15 cellular contexts compared by ENCODE assay signal in the genomic region with DNA sequence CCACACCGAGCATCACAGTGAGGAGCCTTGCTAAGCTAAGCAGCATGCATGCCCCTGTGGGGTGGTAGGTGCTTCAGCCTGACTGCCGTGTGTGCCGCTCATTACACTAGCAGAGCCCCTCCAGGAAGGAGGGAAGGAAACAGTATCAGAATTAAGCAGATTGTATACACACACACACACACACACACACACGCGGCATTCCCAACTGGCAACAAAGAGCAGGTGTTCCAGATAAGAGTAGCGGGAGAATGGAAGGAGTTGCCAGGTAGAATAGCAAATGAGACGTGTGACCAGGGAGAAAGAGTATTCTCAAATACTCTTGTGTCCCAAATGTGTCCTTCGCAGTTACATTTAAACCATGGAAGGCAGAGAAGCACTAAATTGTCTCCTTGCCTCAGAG. TPM values are rescaled to one million over a fixed set of nuclear protein-coding genes. Genes with fewer than 3 reads are reported as not detected.
DNase-seq lines count a peak whose midpoint lies in the region; ATAC-seq and TF ChIP-seq lines count a peak whose summit lies in the region.
"Had no signal": no experiment of that assay in that cellular context is flagged by ENCODE, and none has a peak within 500 bp of the region (broad histone marks: within the 10 kb centered on the region; RNA-seq: fewer than 3 reads in every experiment).

No MANE protein-coding gene starts in this region.

- CTCF ChIA-PET in OCI-LY7 (lab: Charles Lee; ENCODE audit: unreplicated experiment): interaction anchor here (1.4 kb wide), 1 partner anchor 9 kb away, joined by 3 read pairs; no protein-coding TSS in a partner anchor
- CTCF ChIA-PET in naive thymus-derived CD4-positive, alpha-beta T cell (lab: Charles Lee): interaction anchor here (1.0 kb wide), 1 partner anchor 44 kb away, joined by 4 read pairs; no protein-coding TSS in a partner anchor
- CTCF ChIA-PET in activated CD4-positive, alpha-beta T cell treated with anti-CD3 and anti-CD28 coated beads, Interleukin-2, amount 10 ng/mL, durations not matched to agents 7 days and 5 days (lab: Charles Lee): interaction anchor here (0.8 kb wide), 1 partner anchor 11 kb away, joined by 3 read pairs; no protein-coding TSS in a partner anchor

- H3K36me3 ChIP-seq in OCI-LY7 (ENCODE audit: insufficient read depth, low read length): no peaks in the 10 kb centered on the region
- H3K36me3 ChIP-seq in naive thymus-derived CD4-positive, alpha-beta T cell (ENCODE audit: control insufficient read depth in 2 of 3, insufficient read depth in 3 of 3, low read length in 3 of 3): no peaks in the 10 kb centered on the region
- H3K36me3 ChIP-seq: sigmoid colon, upper lobe of left lung had no signal

- H2AFZ ChIP-seq in OCI-LY7 (ENCODE audit: low read length): peak overlapping the region; percentile 70; the same call in 1 of the 2 replicates

- no peak overlapping the region for H3K4me3 ChIP-seq in OCI-LY7 (ENCODE audit: low read depth, low read length, poor library complexity, severe bottlenecking)
- no peak overlapping the region for H3K4me3 ChIP-seq in naive thymus-derived CD4-positive, alpha-beta T cell (ENCODE audit: low read length)
- H3K4me3 ChIP-seq: sigmoid colon, upper lobe of left lung had no signal

- H3K9me3 ChIP-seq in OCI-LY7 (ENCODE audit: low read length): no peaks in the 10 kb centered on the region
- H3K9me3 ChIP-seq in naive thymus-derived CD4-positive, alpha-beta T cell (ENCODE audit: control insufficient read depth in 2 of 3, low read length in 3 of 3): no peaks in the 10 kb centered on the region
- H3K9me3 ChIP-seq: sigmoid colon, upper lobe of left lung had no signal

- peaks cover 27% of the 10 kb centered on the region for H3K4me1 ChIP-seq in OCI-LY7 (ENCODE audit: insufficient read depth, low read length, poor library complexity, severe bottlenecking)
- H3K4me1 ChIP-seq in naive thymus-derived CD4-positive, alpha-beta T cell (ENCODE audit: control insufficient read depth in 2 of 2, insufficient read depth in 2 of 2, low read length in 2 of 2): peaks cover 43 to 64% of the 10 kb centered on the region in 2 donors

- H4K20me1 ChIP-seq in OCI-LY7 (ENCODE audit: insufficient read depth, low read length): no peaks in the 10 kb centered on the region

- H3K27ac ChIP-seq in OCI-LY7 (ENCODE audit: low read depth, low read length, poor library complexity, severe bottlenecking): no peak overlapping the region
- H3K27ac ChIP-seq in naive thymus-derived CD4-positive, alpha-beta T cell (ENCODE audit: low read depth, low read length): no peak overlapping the region
- H3K27ac ChIP-seq: sigmoid colon, upper lobe of left lung had no signal

- H3K4me3 Mint-ChIP-seq in IgD-negative memory B cell: peak overlapping the region in 3 of 4 donors; percentile 54 to 85 (median 71)
- peak overlapping the region in 5 of 10 donors; percentile 29 to 80 (median 44) for H3K4me3 Mint-ChIP-seq in naive thymus-derived CD4-positive, alpha-beta T cell
- no peak overlapping the region for H3K4me3 Mint-ChIP-seq in activated CD4-positive, alpha-beta T cell treated with anti-CD3 and anti-CD28 coated beads, Interleukin-2, amount 10 ng/mL, durations not matched to agents 7 days and 5 days
- H3K4me3 Mint-ChIP-seq: activated T-helper 1 cell treated with anti-CD3 and anti-CD28 coated beads, Interleukin-12 subunit alpha, Interleukin-12 subunit beta, Interleukin-2, Interleukin-4 antibody, amounts not matched to agents 30 ng/mL and 10 ng/mL and 1 ng/mL, durations not matched to agents 14 hours and 24 hours and 36 hours had no signal

- peak overlapping the region; percentile 35 for H3K4me2 ChIP-seq in OCI-LY7 (ENCODE audit: low read length)

- ATAC-seq in naive thymus-derived CD4-positive, alpha-beta T cell: no peak

- intact Hi-C loops in OCI-LY7 (cut with micrococcal nuclease; ENCODE audit: unreplicated experiment): no loop called here
- intact Hi-C loops in naive thymus-derived CD4-positive, alpha-beta T cell (cut with micrococcal nuclease): no loop called here

- H3K36me3 Mint-ChIP-seq in IgD-negative memory B cell: peaks cover 5% of the 10 kb centered on the region
- H3K36me3 Mint-ChIP-seq in naive thymus-derived CD4-positive, alpha-beta T cell: peaks cover 0 to 8% (median 0%) of the 10 kb centered on the region in 5 donors
- H3K36me3 Mint-ChIP-seq in activated CD4-positive, alpha-beta T cell treated with anti-CD3 and anti-CD28 coated beads, Interleukin-2, amount 10 ng/mL, durations not matched to agents 7 days and 5 days (ENCODE audit: low read depth): peaks cover 5% of the 10 kb centered on the region

- no peaks in the 10 kb centered on the region for H3K9me2 ChIP-seq in OCI-LY7 (ENCODE audit: insufficient read depth, low read length)

- H3K27me3 ChIP-seq in naive thymus-derived CD4-positive, alpha-beta T cell (ENCODE audit: control insufficient read depth in 2 of 2, insufficient read depth in 2 of 2, low read length in 2 of 2): no peaks in the 10 kb centered on the region
- H3K27me3 ChIP-seq: sigmoid colon, upper lobe of left lung had no signal

- no peaks in the 10 kb centered on the region for H3K79me2 ChIP-seq in OCI-LY7 (ENCODE audit: insufficient read depth, low read depth, low read length)

- H3K9me3 Mint-ChIP-seq in IgD-negative memory B cell: peaks cover 0 to 3% (median 2%) of the 10 kb centered on the region in 3 donors
- H3K9me3 Mint-ChIP-seq in naive thymus-derived CD4-positive, alpha-beta T cell: peaks cover 0 to 3% (median 0%) of the 10 kb centered on the region in 11 donors
- H3K9me3 Mint-ChIP-seq in activated CD4-positive, alpha-beta T cell treated with anti-CD3 and anti-CD28 coated beads, Interleukin-2, amount 10 ng/mL, durations not matched to agents 7 days and 5 days: no peaks in the 10 kb centered on the region
- H3K9me3 Mint-ChIP-seq: activated T-helper 1 cell treated with anti-CD3 and anti-CD28 coated beads, Interleukin-12 subunit alpha, Interleukin-12 subunit beta, Interleukin-2, Interleukin-4 antibody, amounts not matched to agents 30 ng/mL and 10 ng/mL and 1 ng/mL, durations not matched to agents 14 hours and 24 hours and 36 hours had no signal

- peaks cover 2% of the 10 kb centered on the region for H3K27me3 Mint-ChIP-seq in IgD-negative memory B cell
- no peaks in the 10 kb centered on the region for H3K27me3 Mint-ChIP-seq in naive thymus-derived CD4-positive, alpha-beta T cell
- no peaks in the 10 kb centered on the region for H3K27me3 Mint-ChIP-seq in activated CD4-positive, alpha-beta T cell treated with anti-CD3 and anti-CD28 coated beads, Interleukin-2, amount 10 ng/mL, durations not matched to agents 7 days and 5 days
- H3K27me3 Mint-ChIP-seq: stimulated activated naive B cell treated with anti-CD40 and anti-IgM and Interleukin-4, amounts not matched to agents 10 μg/mL and 1 μg/mL and 100 μg/mL, for 72 hours had no signal

- TF ChIP-seq CTCF in OCI-LY7 (conservative IDR thresholded peaks at IDR 0.05; ENCODE audit: low read length): no peak

- H3K27ac Mint-ChIP-seq in IgD-negative memory B cell: peak overlapping the region; percentile 74 to 89 (median 87)
- H3K27ac Mint-ChIP-seq in naive thymus-derived CD4-positive, alpha-beta T cell: peak overlapping the region in 6 of 9 donors; percentile 14 to 90 (median 74)
- H3K27ac Mint-ChIP-seq in activated CD4-positive, alpha-beta T cell treated with anti-CD3 and anti-CD28 coated beads, Interleukin-2, amount 10 ng/mL, durations not matched to agents 7 days and 5 days: no peak overlapping the region
- H3K27ac Mint-ChIP-seq: activated T-helper 1 cell treated with anti-CD3 and anti-CD28 coated beads, Interleukin-12 subunit alpha, Interleukin-12 subunit beta, Interleukin-2, Interleukin-4 antibody, amounts not matched to agents 30 ng/mL and 10 ng/mL and 1 ng/mL, durations not matched to agents 14 hours and 24 hours and 36 hours had no signal

- POLR2A ChIA-PET in OCI-LY7 (lab: Charles Lee): interaction anchor here (1.2 to 1.4 kb wide), 2 partner anchors 31 to 33 kb away, joined by 3 to 11 read pairs; no protein-coding TSS in a partner anchor
- POLR2A ChIA-PET in naive thymus-derived CD4-positive, alpha-beta T cell (lab: Charles Lee): interaction anchor here (0.6 to 4.1 kb wide), 3 partner anchors 45 to 155 kb away, joined by 4 to 33 read pairs (median 4); no protein-coding TSS in a partner anchor
- POLR2A ChIA-PET in activated CD4-positive, alpha-beta T cell treated with anti-CD3 and anti-CD28 coated beads, Interleukin-2, amount 10 ng/mL, durations not matched to agents 7 days and 5 days (lab: Charles Lee): no interaction called here

- BruUV-seq in OCI-LY7 (replicated peaks; lab: Mats Ljungman, UMichigan): no TSS peak

- DNase-seq in NCI-H510A treated with DMSO at 0.1 percent for 48 hours (lab: John Stamatoyannopoulos, UW): peak; percentile 30
- DNase-seq in NCI-H510A (lab: John Stamatoyannopoulos, UW): no peak
- no peak for DNase-seq in OCI-LY7 (ENCODE audit: low spot score)
- no peak for DNase-seq in naive thymus-derived CD4-positive, alpha-beta T cell
- DNase-seq in NOMO-1 treated with DMSO at 0.1 percent for 48 hours (lab: John Stamatoyannopoulos, UW; ENCODE audit: unreplicated experiment): no peak
- DNase-seq in activated CD4-positive, alpha-beta T cell treated with anti-CD3 and anti-CD28 coated beads, Interleukin-2, amount 10 ng/mL, durations not matched to agents 7 days and 5 days: no peak
- DNase-seq in HUDEP-2 (lab: John Stamatoyannopoulos, UW; ENCODE audit: unreplicated experiment in 76 of 76): no peak
- DNase-seq: activated CD4-positive, CD25-positive, alpha-beta regulatory T cell treated with anti-CD3 and anti-CD28 coated beads, Interleukin-2, amount 50 U/mL, for 72 hours; anterior cingulate cortex; NCI-H446 treated with DMSO at 0.1 percent for 48 hours; sigmoid colon had no signal

- H3K4me1 Mint-ChIP-seq in IgD-negative memory B cell: peaks cover 54 to 68% (median 58%) of the 10 kb centered on the region in 3 donors
- peaks cover 43 to 76% (median 73%) of the 10 kb centered on the region in 7 donors for H3K4me1 Mint-ChIP-seq in naive thymus-derived CD4-positive, alpha-beta T cell
- peaks cover 55% of the 10 kb centered on the region for H3K4me1 Mint-ChIP-seq in activated CD4-positive, alpha-beta T cell treated with anti-CD3 and anti-CD28 coated beads, Interleukin-2, amount 10 ng/mL, durations not matched to agents 7 days and 5 days

RNA-seq across cellular contexts. Expression of gene TTC39C, which starts 47.6 kb away (rescaled TPM):
- polyA plus RNA-seq in IgD-negative memory B cell: 21.9 TPM
- total RNA-seq in OCI-LY7 (2014; rRNA removed; shearing (Covaris generic)): 31.4 and 33.4 TPM in 2 replicates
- total RNA-seq in OCI-LY7 (2022): 47.0 TPM in 2 replicates
- 10 to 100 TPM; 84.1 to 98.8 (median 91.4) TPM for total RNA-seq in naive thymus-derived CD4-positive, alpha-beta T cell
- 10 to 100 TPM; 51.4 to 71.2 TPM for polyA plus RNA-seq in naive thymus-derived CD4-positive, alpha-beta T cell
- 10 to 100 TPM; 93.0 to 93.5 TPM for total RNA-seq in activated CD4-positive, alpha-beta T cell treated with anti-CD3 and anti-CD28 coated beads, Interleukin-2, amount 10 ng/mL, durations not matched to agents 7 days and 5 days
